Comparison of ENCODE assay signal across 4 cellular contexts in the genomic region with DNA sequence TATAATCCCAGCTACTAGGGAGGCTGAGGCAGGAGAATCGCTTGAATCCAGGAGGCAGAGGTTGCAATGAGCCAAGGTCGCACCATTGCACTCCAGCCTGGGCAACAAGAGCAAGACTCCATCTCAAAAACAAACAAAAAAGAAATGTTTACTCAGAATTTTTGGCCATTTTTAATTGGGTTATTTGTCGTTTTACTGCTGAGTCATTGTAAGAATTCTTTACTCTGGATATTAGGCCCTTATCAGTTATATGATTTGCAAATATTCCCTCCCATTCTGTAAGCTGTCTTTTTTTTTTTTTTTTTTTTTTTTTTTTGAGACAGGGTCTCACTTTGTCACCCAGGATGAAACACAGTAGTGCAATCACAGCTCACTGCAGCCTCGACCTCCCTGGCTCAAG. TPM values are rescaled to one million over a fixed set of nuclear protein-coding genes. Genes with fewer than 3 reads are reported as not detected.
"Had no signal": no experiment of that assay in that cellular context is flagged by ENCODE, and none has a peak within 500 bp of the region (broad histone marks: within the 10 kb centered on the region; RNA-seq: fewer than 3 reads in every experiment).

No MANE protein-coding gene starts in this region.

RNA-seq across cellular contexts. Expression of a gene that starts 34.0 kb away (rescaled TPM):
- total RNA-seq: M059J, PC-3, Right ventricle myocardium superior had no signal
- polyA plus RNA-seq: SK-N-SH had no signal

RNA-seq across cellular contexts. Expression of a gene that starts 56.6 kb away (rescaled TPM):
- total RNA-seq: M059J, PC-3 had no signal
- polyA plus RNA-seq: SK-N-SH had no signal
